32 cellular contexts compared by ENCODE assay signal in genomic region chrX:133938530-133938929, GRCh38. TPM values are rescaled to one million over a fixed set of nuclear protein-coding genes. Genes with fewer than 3 reads are reported as not detected.
"Had no signal": no experiment of that assay in that cellular context is flagged by ENCODE, and none has a peak within 500 bp of the region (broad histone marks: within the 10 kb centered on the region; RNA-seq: fewer than 3 reads in every experiment).

No MANE protein-coding gene starts in this region.

- H3K27me3 Mint-ChIP-seq: activated CD4-positive, alpha-beta memory T cell treated with anti-CD3 and anti-CD28 coated beads, Interleukin-2, amount 10 ng/mL, durations not matched to agents 7 days and 5 days; activated CD4-positive, alpha-beta T cell treated with anti-CD3 and anti-CD28 coated beads for 36 hours; activated CD4-positive, alpha-beta T cell treated with anti-CD3 and anti-CD28 coated beads, Interleukin-2, amount 10 ng/mL, durations not matched to agents 7 days and 5 days; activated naive CD4-positive, alpha-beta T cell treated with anti-CD3 and anti-CD28 coated beads, Interleukin-2, amount 10 ng/mL, durations not matched to agents 7 days and 5 days; activated naive CD8-positive, alpha-beta T cell; T-helper 17 cell had no signal

- H3K4me1 Mint-ChIP-seq: activated CD4-positive, alpha-beta memory T cell treated with anti-CD3 and anti-CD28 coated beads, Interleukin-2, amount 10 ng/mL, durations not matched to agents 7 days and 5 days; activated CD4-positive, alpha-beta T cell treated with anti-CD3 and anti-CD28 coated beads for 36 hours; activated CD4-positive, alpha-beta T cell treated with anti-CD3 and anti-CD28 coated beads, Interleukin-2, amount 10 ng/mL, durations not matched to agents 7 days and 5 days; activated naive CD4-positive, alpha-beta T cell treated with anti-CD3 and anti-CD28 coated beads, Interleukin-2, amount 10 ng/mL, durations not matched to agents 7 days and 5 days; T-helper 17 cell had no signal

- ATAC-seq: activated CD4-positive, alpha-beta T cell treated with anti-CD3 and anti-CD28 coated beads for 36 hours; activated T-cell treated with anti-CD3 and anti-CD28 coated beads, Interleukin-2, amount 50 U/mL, for 72 hours; body of pancreas; T-helper 17 cell had no signal

- H3K27ac ChIP-seq: body of pancreas, colonic mucosa, epithelial cell of prostate, esophagus squamous epithelium had no signal

- H3K36me3 ChIP-seq: colonic mucosa, esophagus squamous epithelium had no signal

- H3K27me3 ChIP-seq: body of pancreas, colonic mucosa, esophagus squamous epithelium had no signal

- H3K4me1 ChIP-seq: body of pancreas, colonic mucosa, esophagus squamous epithelium had no signal

- H3K4me3 Mint-ChIP-seq: activated CD4-positive, alpha-beta memory T cell treated with anti-CD3 and anti-CD28 coated beads, Interleukin-2, amount 10 ng/mL, durations not matched to agents 7 days and 5 days; activated CD4-positive, alpha-beta T cell treated with anti-CD3 and anti-CD28 coated beads for 36 hours; activated CD4-positive, alpha-beta T cell treated with anti-CD3 and anti-CD28 coated beads, Interleukin-2, amount 10 ng/mL, durations not matched to agents 7 days and 5 days; activated naive CD4-positive, alpha-beta T cell treated with anti-CD3 and anti-CD28 coated beads, Interleukin-2, amount 10 ng/mL, durations not matched to agents 7 days and 5 days; activated naive CD8-positive, alpha-beta T cell; activated T-cell treated with anti-CD3 and anti-CD28 coated beads, Interleukin-2, amount 50 U/mL, for 24 hours; activated T-cell treated with anti-CD3 and anti-CD28 coated beads, Interleukin-2, amount 50 U/mL, for 72 hours; T-helper 17 cell; T-helper 2 cell treated with Interferon-gamma antibody and Interleukin-4, amounts not matched to agents 5 μg/mL and 100 μg/mL, for 36 hours had no signal

- H3K27ac Mint-ChIP-seq: activated CD4-positive, alpha-beta memory T cell treated with anti-CD3 and anti-CD28 coated beads, Interleukin-2, amount 10 ng/mL, durations not matched to agents 7 days and 5 days; activated CD4-positive, alpha-beta T cell treated with anti-CD3 and anti-CD28 coated beads for 36 hours; activated CD4-positive, alpha-beta T cell treated with anti-CD3 and anti-CD28 coated beads, Interleukin-2, amount 10 ng/mL, durations not matched to agents 7 days and 5 days; activated naive CD4-positive, alpha-beta T cell treated with anti-CD3 and anti-CD28 coated beads, Interleukin-2, amount 10 ng/mL, durations not matched to agents 7 days and 5 days; activated naive CD8-positive, alpha-beta T cell; activated T-cell treated with anti-CD3 and anti-CD28 coated beads, Interleukin-2, amount 50 U/mL, for 24 hours; activated T-cell treated with anti-CD3 and anti-CD28 coated beads, Interleukin-2, amount 50 U/mL, for 72 hours; T-helper 17 cell; T-helper 2 cell treated with Interferon-gamma antibody and Interleukin-4, amounts not matched to agents 5 μg/mL and 100 μg/mL, for 36 hours had no signal

- H3K9me3 Mint-ChIP-seq: activated CD4-positive, alpha-beta memory T cell treated with anti-CD3 and anti-CD28 coated beads, Interleukin-2, amount 10 ng/mL, durations not matched to agents 7 days and 5 days; activated CD4-positive, alpha-beta T cell treated with anti-CD3 and anti-CD28 coated beads, Interleukin-2, amount 10 ng/mL, durations not matched to agents 7 days and 5 days; activated naive CD4-positive, alpha-beta T cell treated with anti-CD3 and anti-CD28 coated beads, Interleukin-2, amount 10 ng/mL, durations not matched to agents 7 days and 5 days; activated T-cell treated with anti-CD3 and anti-CD28 coated beads, Interleukin-2, amount 50 U/mL, for 24 hours; activated T-cell treated with anti-CD3 and anti-CD28 coated beads, Interleukin-2, amount 50 U/mL, for 72 hours; T-helper 2 cell treated with Interferon-gamma antibody and Interleukin-4, amounts not matched to agents 5 μg/mL and 100 μg/mL, for 36 hours had no signal

- H3K4me3 ChIP-seq: body of pancreas, colonic mucosa, esophagus squamous epithelium had no signal

- H3K36me3 Mint-ChIP-seq: activated naive CD4-positive, alpha-beta T cell treated with anti-CD3 and anti-CD28 coated beads, Interleukin-2, amount 10 ng/mL, durations not matched to agents 7 days and 5 days; activated naive CD8-positive, alpha-beta T cell had no signal

- DNase-seq: activated CD4-positive, alpha-beta memory T cell treated with anti-CD3 and anti-CD28 coated beads, Interleukin-2, amount 10 ng/mL, durations not matched to agents 7 days and 5 days; activated CD4-positive, alpha-beta T cell treated with anti-CD3 and anti-CD28 coated beads for 36 hours; activated CD4-positive, alpha-beta T cell treated with anti-CD3 and anti-CD28 coated beads, Interleukin-2, amount 10 ng/mL, durations not matched to agents 7 days and 5 days; activated CD4-positive, alpha-beta T cell treated with anti-CD3 and anti-CD28 coated beads, Interleukin-2, amount 50 U/mL, for 4 hours; activated CD4-positive, CD25-positive, alpha-beta regulatory T cell; activated CD4-positive, CD25-positive, alpha-beta regulatory T cell treated with anti-CD3 and anti-CD28 coated beads, Interleukin-2, amount 50 U/mL, for 72 hours; activated CD8-positive, alpha-beta memory T cell treated with anti-CD3 and anti-CD28 coated beads, Interleukin-2, amount 50 U/mL, for 48 hours; activated gamma-delta T cell; activated naive CD4-positive, alpha-beta T cell; activated naive CD4-positive, alpha-beta T cell treated with anti-CD3 and anti-CD28 coated beads, Interleukin-2, amount 10 ng/mL, durations not matched to agents 7 days and 5 days; activated T-cell treated with anti-CD3 and anti-CD28 coated beads for 4 hours; activated T-cell treated with anti-CD3 and anti-CD28 coated beads, Interleukin-2, amount 50 U/mL, for 24 hours; activated T-cell treated with anti-CD3 and anti-CD28 coated beads, Interleukin-2, amount 50 U/mL, for 72 hours; amniotic stem cell; anterior cingulate cortex; body of pancreas; caudate nucleus; colonic mucosa; effector CD8-positive, alpha-beta T cell; esophagus squamous epithelium; head of caudate nucleus; T-helper 1 cell; T-helper 17 cell; T1000 had no signal

- FAIRE-seq: endometrium, endothelial cell of umbilical vein, frontal cortex had no signal

- H3K9me3 ChIP-seq: body of pancreas, colonic mucosa, esophagus squamous epithelium had no signal

RNA-seq across cellular contexts. Expression of gene GPC3, which starts 46.9 kb away (rescaled TPM):
- total RNA-seq: dermis microvascular lymphatic vessel endothelial cell, endothelial cell of umbilical vein, fibroblast of villous mesenchyme had no signal
- polyA plus RNA-seq: endothelial cell of umbilical vein had no signal
